Comparison of ENCODE assay signal across 7 cellular contexts in the genomic region with DNA sequence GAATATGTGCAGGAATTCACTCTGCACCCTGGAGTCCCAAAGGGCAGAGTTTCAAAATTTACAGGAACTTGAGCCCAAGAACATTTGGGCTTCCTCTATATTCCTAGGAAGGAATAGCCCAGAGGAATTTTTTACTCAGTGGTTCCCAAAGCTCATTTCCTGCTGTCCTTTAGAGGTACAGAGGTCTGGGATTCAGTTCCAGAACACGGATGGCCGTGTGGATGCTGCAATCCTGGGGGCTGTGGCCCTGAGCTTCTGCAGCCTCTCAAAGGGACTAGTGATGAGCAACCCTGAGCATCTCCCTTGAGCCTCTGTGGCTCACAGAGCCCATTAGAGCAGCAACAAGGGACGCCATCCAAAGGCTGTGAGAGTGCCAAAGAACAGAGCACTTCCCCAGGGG.
"Had no signal": no experiment of that assay in that cellular context is flagged by ENCODE, and none has a peak within 500 bp of the region (broad histone marks: within the 10 kb centered on the region; RNA-seq: fewer than 3 reads in every experiment).

No MANE protein-coding gene starts in this region.

- H3K9me3 ChIP-seq: HAP-1 had no signal

- H3K27ac ChIP-seq: GM23248 had no signal

- ATAC-seq: HCT116 had no signal

- H3K4me3 ChIP-seq: GM23248, HAP-1 had no signal

- DNase-seq: GM23248, GOT3, H7, HFFc6, IMR-90 had no signal

- H3K36me3 ChIP-seq: HAP-1 had no signal
